13 cellular contexts compared by ENCODE assay signal in the genomic region with DNA sequence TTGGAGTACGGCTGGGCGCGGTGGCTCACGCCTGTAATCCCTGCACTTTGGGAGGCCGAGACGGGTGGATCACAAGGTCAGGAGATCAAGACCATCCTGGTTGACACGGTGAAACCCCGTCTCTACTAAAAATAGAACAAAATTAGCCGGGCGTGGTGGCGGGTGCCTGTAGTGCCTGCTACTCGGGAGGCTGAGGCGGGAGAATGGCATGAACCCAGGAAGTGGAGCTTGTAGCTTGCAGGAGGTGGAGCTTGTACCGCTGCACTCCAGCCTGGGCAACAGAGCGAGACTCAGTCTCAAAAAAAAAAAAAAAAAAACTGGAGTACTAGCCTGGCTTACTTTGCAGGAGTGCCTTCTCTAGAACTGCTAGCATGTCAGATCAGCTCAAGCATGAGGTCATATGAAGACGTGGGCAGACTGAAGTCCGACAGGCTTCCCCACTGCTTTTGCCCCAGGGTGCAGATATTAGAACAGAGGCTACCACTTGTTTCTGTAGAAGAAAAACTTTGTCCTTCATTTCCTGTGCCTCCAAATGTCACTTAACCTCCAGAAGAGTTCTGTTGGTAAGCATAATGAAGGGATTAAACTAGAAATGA. TPM values are rescaled to one million over a fixed set of nuclear protein-coding genes. Genes with fewer than 3 reads are reported as not detected.
"Had no signal": no experiment of that assay in that cellular context is flagged by ENCODE, and none has a peak within 500 bp of the region (broad histone marks: within the 10 kb centered on the region; RNA-seq: fewer than 3 reads in every experiment).

No MANE protein-coding gene starts in this region.

RNA-seq across cellular contexts. Expression of a gene that starts 22.4 kb away (rescaled TPM):
- total RNA-seq: activated B cell treated with CpG ODN at 0.5 μM for 24 hours; activated CD4-positive, alpha-beta memory T cell treated with anti-CD3 and anti-CD28 coated beads for 36 hours; activated naive CD8-positive, alpha-beta T cell treated with anti-CD3 and anti-CD28 coated beads, Interleukin-2, amount 10 ng/mL, durations not matched to agents 7 days and 5 days; activated T-cell treated with anti-CD3 and anti-CD28 coated beads, Interleukin-2, amount 50 U/mL, for 4 hours; ascending aorta; body of pancreas; breast epithelium; LHCN-M2; NCI-H460; PC-3; Peyer's patch; SJSA1; T-cell had no signal
